ENCODE assay signal across 8 cellular contexts in the genomic region with DNA sequence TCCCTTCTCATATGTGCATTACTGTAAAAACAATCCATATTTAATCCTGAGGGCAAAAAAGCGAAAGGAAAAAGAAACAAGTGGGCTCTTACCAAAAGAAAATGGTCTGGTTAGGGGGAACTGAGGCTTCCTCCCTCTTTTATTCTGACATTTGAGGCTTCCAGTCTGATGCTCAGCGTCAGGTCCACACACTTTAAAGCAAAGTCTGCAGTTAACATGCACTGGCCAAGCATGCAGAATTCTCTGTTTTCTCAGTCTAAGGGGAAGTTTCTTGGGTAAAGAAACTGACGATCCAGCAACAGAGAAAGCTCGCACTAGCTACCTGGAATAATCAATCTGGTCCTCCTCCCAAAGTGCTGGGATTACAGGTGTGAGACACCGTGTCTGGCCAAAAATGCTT. TPM values are rescaled to one million over a fixed set of nuclear protein-coding genes. Genes with fewer than 3 reads are reported as not detected.
A peak's percentile ranks its signal among the peaks of the same experiment; 100 is the strongest.
DNase-seq lines count a peak whose midpoint lies in the region; ATAC-seq lines count a peak whose summit lies in the region.

No MANE protein-coding gene starts in this region.

- no peaks in the 10 kb centered on the region for H3K4me1 Mint-ChIP-seq in activated T-helper 17 cell treated with anti-CD3 and anti-CD28 coated beads, Interleukin-2, amount 50 U/mL, for 72 hours

- peaks cover 0 to 11% (median 4%) of the 10 kb centered on the region in 10 experiments; a peak in 8 of 20 replicates for H3K4me1 ChIP-seq in BLaER1 treated with 17β-estradiol and CSF1 and Interleukin-3, amounts not matched to agents 10 nM and 100 nM
- peaks cover 0 to 5% of the 10 kb centered on the region in 2 donors for H3K4me1 ChIP-seq in muscle layer of duodenum (ENCODE audit: control insufficient read depth in 1 of 2, insufficient read depth in 2 of 2, low read length in 2 of 2)

- H3K9me3 ChIP-seq in BLaER1 treated with 17β-estradiol and CSF1 and Interleukin-3, amounts not matched to agents 10 nM and 100 nM (replicated peaks in 1 of 11), result no peaks in the 10 kb centered on the region
- no peaks in the 10 kb centered on the region for H3K9me3 ChIP-seq in muscle layer of duodenum (ENCODE audit: control insufficient read depth in 1 of 2, low read length in 2 of 2)

- H3K27me3 Mint-ChIP-seq in activated T-helper 17 cell treated with anti-CD3 and anti-CD28 coated beads, Interleukin-2, amount 50 U/mL, for 72 hours, result peaks cover 3% of the 10 kb centered on the region

- peak overlapping the region; percentile 49 to 91 (median 67) for H3K4me2 ChIP-seq in BLaER1 treated with 17β-estradiol and CSF1 and Interleukin-3, amounts not matched to agents 10 nM and 100 nM

- peak overlapping the region; percentile 36 for H3K4me3 Mint-ChIP-seq in activated T-helper 17 cell treated with anti-CD3 and anti-CD28 coated beads, Interleukin-2, amount 50 U/mL, for 72 hours

- H3K27me3 ChIP-seq in BLaER1 treated with 17β-estradiol and CSF1 and Interleukin-3, amounts not matched to agents 10 nM and 100 nM, result no peaks in the 10 kb centered on the region
- H3K27me3 ChIP-seq in muscle layer of duodenum (ENCODE audit: low read depth, low read length), result no peaks in the 10 kb centered on the region

- no peak for DNase-seq in DMS153 treated with DMSO at 0.1 percent for 48 hours (lab: John Stamatoyannopoulos, UW; ENCODE audit: unreplicated experiment)

- peak overlapping the region in 3 of 11 experiments; percentile 0 to 24 (median 22); a peak in 4 of 22 replicates for H3K27ac ChIP-seq in BLaER1 treated with 17β-estradiol and CSF1 and Interleukin-3, amounts not matched to agents 10 nM and 100 nM
- H3K27ac ChIP-seq in muscle layer of duodenum (ENCODE audit: low read length), result no peak overlapping the region

- no peak overlapping the region for H3K27ac Mint-ChIP-seq in activated T-helper 17 cell treated with anti-CD3 and anti-CD28 coated beads, Interleukin-2, amount 50 U/mL, for 72 hours

- H3K36me3 Mint-ChIP-seq in activated T-helper 17 cell treated with anti-CD3 and anti-CD28 coated beads, Interleukin-2, amount 50 U/mL, for 72 hours (ENCODE audit: low read depth), result no peaks in the 10 kb centered on the region

- peak overlapping the region; percentile 28 to 63 (median 51) for H3K4me3 ChIP-seq in BLaER1 treated with 17β-estradiol and CSF1 and Interleukin-3, amounts not matched to agents 10 nM and 100 nM
- H3K4me3 ChIP-seq in muscle layer of duodenum (ENCODE audit: low read depth in 1 of 2, low read length in 2 of 2), result peak overlapping the region; percentile 56 to 71

- ATAC-seq in GM18519 (IDR thresholded peaks at IDR 0.05; ENCODE audit: low FRiP score, unreplicated experiment) (peak; percentile 28), HG02981 (IDR thresholded peaks at IDR 0.05; ENCODE audit: unreplicated experiment) (no peak), HG03571 (IDR thresholded peaks at IDR 0.05; ENCODE audit: unreplicated experiment) (no peak), HG03520 (IDR thresholded peaks at IDR 0.05; ENCODE audit: unreplicated experiment) (no peak)
- no peak for ATAC-seq in activated T-helper 17 cell treated with anti-CD3 and anti-CD28 coated beads, Interleukin-2, amount 50 U/mL, for 72 hours (replicated peaks)

- no peaks in the 10 kb centered on the region for H4K20me1 ChIP-seq in BLaER1 treated with 17β-estradiol and CSF1 and Interleukin-3, amounts not matched to agents 10 nM and 100 nM

- H3K9ac ChIP-seq in BLaER1 treated with 17β-estradiol and CSF1 and Interleukin-3, amounts not matched to agents 10 nM and 100 nM, result peak overlapping the region; percentile 20 to 64 (median 51); a peak in 18 of 22 replicates

- H3K9me3 Mint-ChIP-seq in activated T-helper 17 cell treated with anti-CD3 and anti-CD28 coated beads, Interleukin-2, amount 50 U/mL, for 72 hours, result no peaks in the 10 kb centered on the region

- no peaks in the 10 kb centered on the region for H3K36me3 ChIP-seq in BLaER1 treated with 17β-estradiol and CSF1 and Interleukin-3, amounts not matched to agents 10 nM and 100 nM
- H3K36me3 ChIP-seq in muscle layer of duodenum (ENCODE audit: control insufficient read depth in 1 of 2, insufficient read depth in 2 of 2, low read length in 2 of 2), result no peaks in the 10 kb centered on the region

RNA-seq across cellular contexts. Expression of a gene that starts 36.3 kb away (rescaled TPM):
- total RNA-seq in activated T-helper 17 cell treated with anti-CD3 and anti-CD28 coated beads, Interleukin-2, amount 50 U/mL, for 72 hours, result 10 to 100 TPM; 39.2 to 41.1 TPM
